In the genomic region with DNA sequence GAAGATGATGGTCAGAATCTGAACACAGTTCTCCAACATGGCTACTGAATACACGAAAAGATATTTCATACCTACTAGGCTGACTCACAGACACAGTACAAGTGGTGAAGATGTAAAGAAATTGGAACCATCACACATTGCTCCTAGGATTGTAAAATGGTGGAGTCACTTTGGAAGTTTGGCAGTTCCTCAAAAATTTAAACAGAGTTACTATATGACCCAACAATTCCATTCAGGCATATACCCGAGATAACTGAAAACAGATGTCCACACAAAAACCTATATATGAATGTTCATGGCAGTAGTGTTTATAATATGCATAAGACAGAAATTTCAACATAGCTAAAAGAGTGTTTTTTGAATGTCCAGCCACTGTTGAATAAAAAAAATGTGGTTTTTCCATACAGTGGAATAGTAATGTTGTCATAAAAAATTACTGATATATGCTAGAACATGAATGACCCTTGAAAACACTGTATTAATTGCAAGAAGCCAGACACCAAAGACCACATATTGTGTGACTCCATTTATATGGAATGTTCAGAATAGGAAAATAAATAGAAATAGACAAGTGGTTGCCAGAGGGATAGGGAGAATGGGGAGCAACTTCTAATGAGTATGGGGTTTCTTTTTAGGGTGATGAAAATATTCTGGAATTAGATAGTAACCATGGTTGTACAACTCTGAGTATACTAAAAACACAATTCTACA, we compare ENCODE assay signal across 23 cellular contexts.
A peak's percentile ranks its signal among the peaks of the same experiment; 100 is the strongest.
DNase-seq lines count a peak whose midpoint lies in the region; ATAC-seq and TF ChIP-seq lines count a peak whose summit lies in the region.
"Had no signal": no experiment of that assay in that cellular context is flagged by ENCODE, and none has a peak within 500 bp of the region (broad histone marks: within the 10 kb centered on the region; RNA-seq: fewer than 3 reads in every experiment).

No MANE protein-coding gene starts in this region.

- H3K4me1 ChIP-seq in foreskin keratinocyte = peaks cover 6% of the 10 kb centered on the region
- H3K4me1 ChIP-seq: left lung, transverse colon had no signal

- TF ChIP-seq CTCF in AG10803 (conservative IDR thresholded peaks at IDR 0.05; ENCODE audit: low read length) (no peak), brain microvascular endothelial cell (IDR thresholded peaks at IDR 0.05; ENCODE audit: low read depth, low read length, missing control alignments) (no peak), foreskin keratinocyte (conservative IDR thresholded peaks at IDR 0.05) (no peak)

- H3K27ac ChIP-seq in brain microvascular endothelial cell (peak overlapping the region; percentile 59), foreskin keratinocyte (no peak overlapping the region)
- H3K27ac ChIP-seq: left lung, transverse colon had no signal

- in situ Hi-C loops in brain microvascular endothelial cell (cut with HindIII; ENCODE audit: low pct_ligation_motif_present, low sequenced_read_pairs) = no loop called here

- ATAC-seq in foreskin keratinocyte (no peak), GM21717 (IDR thresholded peaks at IDR 0.05; ENCODE audit: unreplicated experiment) (no peak)
- ATAC-seq: CD8-positive, alpha-beta T cell; left lung; stimulated activated naive CD8-positive, alpha-beta T cell treated with anti-CD3 and anti-CD28 coated beads, Interleukin-15, amount 100 ng/mL, for 72 hours had no signal

- no peak overlapping the region for H3K4me3 ChIP-seq in AG10803 (ENCODE audit: low read length)
- no peak overlapping the region for H3K4me3 ChIP-seq in brain microvascular endothelial cell (ENCODE audit: low read depth, low read length)
- H3K4me3 ChIP-seq: GM23338, left lung, transverse colon had no signal

- H3K27me3 ChIP-seq in brain microvascular endothelial cell (replicated peaks) = no peaks in the 10 kb centered on the region
- no peaks in the 10 kb centered on the region for H3K27me3 ChIP-seq in foreskin keratinocyte
- H3K27me3 ChIP-seq: left lung, transverse colon had no signal

- H3K36me3 ChIP-seq in brain microvascular endothelial cell (replicated peaks) = peaks cover 22% of the 10 kb centered on the region

- DNase-seq in AG10803 (ENCODE audit: low read depth) (peak; percentile 82), LHCN-M2 (ENCODE audit: low read depth) (peak; percentile 14), brain microvascular endothelial cell (peak; percentile 29), foreskin keratinocyte (peak; percentile 7 to 29), nucleus accumbens (lab: John Stamatoyannopoulos, UW) (no peak), HUDEP-2 (lab: John Stamatoyannopoulos, UW; ENCODE audit: unreplicated experiment in 76 of 76) (no peak), hypothalamus (lab: John Stamatoyannopoulos, UW) (no peak)
- DNase-seq: activated CD4-positive, CD25-positive, alpha-beta regulatory T cell treated with anti-CD3 and anti-CD28 coated beads, Interleukin-2, amount 50 U/mL, for 72 hours; activated naive CD8-positive, alpha-beta T cell treated with anti-CD3 and anti-CD28 coated beads for 36 hours; CD8-positive, alpha-beta T cell; glutamatergic neuron; Karpas-422; left lung; NCI-H1105; NCI-H2081; NCI-H446 treated with DMSO at 0.1 percent for 48 hours; NK-92 treated with Interleukin-12 subunit alpha and Interleukin-12 subunit beta, amount 100 ng/mL, for 24 hours; stimulated activated CD4-positive, alpha-beta T cell treated with anti-CD3 and anti-CD28 coated beads, Interleukin-4, amount 100 ng/mL, for 1 hour; stimulated activated naive CD8-positive, alpha-beta T cell treated with anti-CD3 and anti-CD28 coated beads, Interleukin-15, amount 100 ng/mL, for 72 hours; T1000; transverse colon had no signal

Comparison
In these comparisons a context has a peak if more than half of its experiments do, and no peak if none do; other contexts are left out.
1. DNase-seq: peak in AG10803 (single experiment), LHCN-M2 (single experiment), brain microvascular endothelial cell (single experiment) and foreskin keratinocyte (2 of 2); none in nucleus accumbens (0 of 56), HUDEP-2 (0 of 76) and hypothalamus (0 of 51).